In genomic region chr15:92880796-92881569, GRCh38 we compare ENCODE assay signal across 8 cellular contexts. TPM values are rescaled to one million over a fixed set of nuclear protein-coding genes. Genes with fewer than 3 reads are reported as not detected.
DNase-seq lines count a peak whose midpoint lies in the region; ATAC-seq and TF ChIP-seq lines count a peak whose summit lies in the region.

No MANE protein-coding gene starts in this region.

- 18 to 23% methylated on average over 4 of the region's 4 CpGs for WGBS in esophagus, 2 donors

- peaks cover 35% of the 10 kb centered on the region for H3K4me1 ChIP-seq in Panc1 (ENCODE audit: control insufficient read depth, insufficient read depth, low read length)
- no peaks in the 10 kb centered on the region for H3K4me1 ChIP-seq in esophagus (ENCODE audit: control insufficient read depth in 2 of 2, insufficient read depth in 2 of 2, low read length in 1 of 2)

- CTCF ChIA-PET in Panc1 (lab: Charles Lee), result interaction anchor here (0.5 kb wide), 1 partner anchor 65 kb away, joined by 4 read pairs; no protein-coding TSS in a partner anchor

- ATAC-seq in Panc1 (no peak), GM21526 (IDR thresholded peaks at IDR 0.05; ENCODE audit: low FRiP score, unreplicated experiment) (no peak), HG03378 (IDR thresholded peaks at IDR 0.05; ENCODE audit: unreplicated experiment) (no peak), HG03039 (IDR thresholded peaks at IDR 0.05; ENCODE audit: unreplicated experiment) (no peak)

- H3K27me3 ChIP-seq in Panc1 (ENCODE audit: control insufficient read depth, insufficient read depth, low read length) (no peaks in the 10 kb centered on the region), esophagus (ENCODE audit: control insufficient read depth in 1 of 2, insufficient read depth in 2 of 2, low read length in 2 of 2) (no peaks in the 10 kb centered on the region)

- peak overlapping the region; percentile 43 to 56 for H3K4me3 ChIP-seq in Panc1 (ENCODE audit: low read depth in 2 of 2, low read length in 2 of 2)
- peak overlapping the region in 1 of 2 donors; percentile 69 for H3K4me3 ChIP-seq in esophagus (ENCODE audit: low read depth in 1 of 2, low read length in 2 of 2)

- BruUV-seq in Panc1 (replicated peaks; lab: Mats Ljungman, UMichigan), result no TSS peak

- intact Hi-C loops in Panc1 (cut with micrococcal nuclease; ENCODE audit: unreplicated experiment), result no loop called here

- H3K36me3 ChIP-seq in Panc1 (ENCODE audit: control insufficient read depth, insufficient read depth, low read length) (peaks cover 29% of the 10 kb centered on the region), esophagus (ENCODE audit: control insufficient read depth in 2 of 2, insufficient read depth in 2 of 2, low read length in 1 of 2) (no peaks in the 10 kb centered on the region)

- H3K9me3 ChIP-seq in Panc1 (ENCODE audit: control insufficient read depth, insufficient read depth, low read depth, low read length) (no peaks in the 10 kb centered on the region), esophagus (ENCODE audit: control insufficient read depth in 2 of 2, insufficient read depth in 1 of 2, low read depth in 1 of 2, low read length in 1 of 2) (no peaks in the 10 kb centered on the region)

- TF ChIP-seq CTCF in Panc1 (IDR thresholded peaks at IDR 0.05), result no peak

- H3K27ac ChIP-seq in Panc1 (ENCODE audit: low read length) (peak overlapping the region; percentile 100), esophagus (ENCODE audit: low read depth in 2 of 2, low read length in 1 of 2) (peak overlapping the region; percentile 7 to 73)

- peak; percentile 54 for DNase-seq in G401 (ENCODE audit: low spot score)
- no peak for DNase-seq in Panc1 (ENCODE audit: low read depth, low spot score)
- DNase-seq in pons (ENCODE audit: low spot score), result peak; percentile 46
- no peak for DNase-seq in mesenteric fat pad (ENCODE audit: low spot score)

- POLR2A ChIA-PET in Panc1 (lab: Charles Lee), result interaction anchor here (0.6 to 3.9 kb wide), 7 partner anchors 19 to 61 kb away, joined by 3 to 32 read pairs (median 10); partner anchors contain the start of gene CHD2

- in situ Hi-C loops in G401 (cut with HindIII; ENCODE audit: low sequenced_read_pairs), result no loop called here
- in situ Hi-C loops in Panc1 (cut with HindIII; ENCODE audit: low pct_unique_long_range_greater_than_20kb, low sequenced_read_pairs), result no loop called here

RNA-seq across cellular contexts. Expression of gene CHD2, which starts 19.1 kb away (rescaled TPM):
- 28.2 and 38.9 TPM in 2 replicates for total RNA-seq in G401 (2014; rRNA removed; shearing (Covaris generic))
- total RNA-seq in Panc1 (2021; ENCODE audit: unreplicated experiment), result 81.8 TPM
- 43.9 TPM for polyA plus RNA-seq in Panc1 (2012; ENCODE audit: insufficient read length)
- 10 to 100 TPM; 25.8 to 32.8 TPM for polyA plus RNA-seq in esophagus
- total RNA-seq in mesenteric fat pad, result 90.9 TPM

Comparison
In these comparisons a context has a peak if more than half of its experiments do, and no peak if none do; other contexts are left out.
1. DNase-seq: peak in G401 (single experiment) and pons (single experiment); none in Panc1 (single experiment) and mesenteric fat pad (single experiment).